ENCODE assay signal across 14 cellular contexts in genomic region chr1:226401407-226402303, GRCh38. TPM values are rescaled to one million over a fixed set of nuclear protein-coding genes. Genes with fewer than 3 reads are reported as not detected.
A peak's percentile ranks its signal among the peaks of the same experiment; 100 is the strongest.
DNase-seq lines count a peak whose midpoint lies in the region; TF ChIP-seq lines count a peak whose summit lies in the region.
"Had no signal": no experiment of that assay in that cellular context is flagged by ENCODE, and none has a peak within 500 bp of the region (broad histone marks: within the 10 kb centered on the region; RNA-seq: fewer than 3 reads in every experiment).

No MANE protein-coding gene starts in this region.

- 89% methylated on average over 9 of the region's 9 CpGs for WGBS in mammary epithelial cell (ENCODE audit: low coverage, missing lambda C conversion rate)
- WGBS in transverse colon (ENCODE audit: low coverage in 1 of 2), 2 donors, result 76 to 80% methylated on average over 5 to 9 of the region's 9 CpGs

- H3K27me3 ChIP-seq in mammary epithelial cell (ENCODE audit: insufficient read depth, low read length) (no peaks in the 10 kb centered on the region), OCI-LY1 (ENCODE audit: insufficient read depth, low read length) (no peaks in the 10 kb centered on the region), transverse colon (no peaks in the 10 kb centered on the region)
- H3K27me3 ChIP-seq: foreskin keratinocyte, pancreas had no signal

- in situ Hi-C loops in mammary epithelial cell (cut with MboI; ENCODE audit: low sequenced_read_pairs in 2 of 2), result no loop called here
- in situ Hi-C loops in transverse colon (cut with MboI; ENCODE audit: low pct_ligation_motif_present in 1 of 4, low pct_unique_long_range_greater_than_20kb in 1 of 4, low sequenced_read_pairs in 3 of 4), result loop anchor here in 3 of 4 donors (25.0 kb wide), 2 partner anchors 211 to 436 kb away; no protein-coding TSS in a partner anchor

- H3K4me1 ChIP-seq in mammary epithelial cell (ENCODE audit: insufficient read depth, low read length) (peaks cover 12% of the 10 kb centered on the region), OCI-LY1 (ENCODE audit: insufficient read depth, low read length, severe bottlenecking) (peaks cover 56% of the 10 kb centered on the region), transverse colon (peaks cover 11 to 61% (median 38%) of the 10 kb centered on the region in 4 donors)
- H3K4me1 ChIP-seq: foreskin keratinocyte had no signal

- no peak for TF ChIP-seq CTCF in MCF 10A (IDR thresholded peaks at IDR 0.05; ENCODE audit: unreplicated experiment)
- TF ChIP-seq CTCF in mammary epithelial cell (conservative IDR thresholded peaks at IDR 0.05 in 1 of 2, IDR thresholded peaks at IDR 0.05 in 1 of 2; ENCODE audit: extremely low read depth in 1 of 2, insufficient read depth in 1 of 2, low read depth in 1 of 2, low read length in 2 of 2), result no peak
- no peak for TF ChIP-seq CTCF in OCI-LY1 (IDR thresholded peaks at IDR 0.05; ENCODE audit: low read length)
- TF ChIP-seq CTCF in transverse colon (IDR thresholded peaks at IDR 0.05), result no peak

- intact Hi-C loops in MCF 10A (cut with micrococcal nuclease) (loop anchor here (10.0 kb wide), 1 partner anchor 337 kb away; the partner anchor contains the start of gene H3-3A), mammary epithelial cell (cut with micrococcal nuclease) (no loop called here), transverse colon (cut with DNase I; ENCODE audit: low total_unique reads) (no loop called here)

- H3K4me3 Mint-ChIP-seq in MCF 10A (ENCODE audit: unreplicated experiment), result no peak overlapping the region
- H3K4me3 Mint-ChIP-seq: central memory CD8-positive, alpha-beta T cell had no signal

- BruUV-seq in MCF 10A (replicated peaks; lab: Mats Ljungman, UMichigan) (no TSS peak), mammary epithelial cell (replicated peaks; lab: Mats Ljungman, UMichigan) (no TSS peak)

- no peaks in the 10 kb centered on the region for H3K27me3 Mint-ChIP-seq in MCF 10A (ENCODE audit: insufficient read depth, unreplicated experiment)
- H3K27me3 Mint-ChIP-seq: central memory CD8-positive, alpha-beta T cell had no signal

- no peaks in the 10 kb centered on the region for H3F3A ChIP-seq in OCI-LY1 (ENCODE audit: insufficient read depth, low read length)

- H3K4me1 Mint-ChIP-seq in MCF 10A (ENCODE audit: insufficient read depth, unreplicated experiment), result peaks cover 33% of the 10 kb centered on the region

- peaks cover 2% of the 10 kb centered on the region for H4K20me1 ChIP-seq in mammary epithelial cell (ENCODE audit: insufficient read depth, low read length)
- no peaks in the 10 kb centered on the region for H4K20me1 ChIP-seq in OCI-LY1 (ENCODE audit: insufficient read depth, low read length)

- dilution Hi-C loops in mammary epithelial cell (cut with HindIII; ENCODE audit: low sequenced_read_pairs), result loop anchor here (5.0 kb wide), 1 partner anchor 39 kb away; no protein-coding TSS in a partner anchor

- DNase-seq in MCF 10A (ENCODE audit: unreplicated experiment), result no peak
- DNase-seq in mammary epithelial cell, result no peak
- DNase-seq in left kidney (ENCODE audit: low read depth, low spot score), result peak; percentile 74
- no peak for DNase-seq in transverse colon
- DNase-seq in midbrain (lab: John Stamatoyannopoulos, UW), result no peak
- DNase-seq in activated CD4-positive, alpha-beta T cell treated with anti-CD3 and anti-CD28 coated beads for 48 hours, result no peak
- DNase-seq in hippocampal formation (lab: John Stamatoyannopoulos, UW), result no peak
- DNase-seq: foreskin keratinocyte, mucosa of descending colon, NCI-H187 treated with DMSO at 0.1 percent for 48 hours, pancreas, PC-3 had no signal

- H3K9me2 ChIP-seq in OCI-LY1 (ENCODE audit: low read depth, low read length), result no peaks in the 10 kb centered on the region

- no peak overlapping the region for H3K4me2 ChIP-seq in mammary epithelial cell (ENCODE audit: insufficient read depth, low read depth, low read length)
- peak overlapping the region; percentile 98; the same call in 1 of the 2 replicates for H3K4me2 ChIP-seq in OCI-LY1 (ENCODE audit: low read length)

- H3K9ac ChIP-seq in mammary epithelial cell (ENCODE audit: insufficient read depth, low read length) (no peak overlapping the region), OCI-LY1 (ENCODE audit: low read length) (peak overlapping the region; percentile 97; the same call in 1 of the 2 replicates)

- H2AFZ ChIP-seq in mammary epithelial cell (ENCODE audit: low read depth, low read length) (no peak overlapping the region), OCI-LY1 (ENCODE audit: low read length) (no peak overlapping the region)

- no peak for TF ChIP-seq POLR2A in transverse colon (IDR thresholded peaks at IDR 0.05)

- H3K36me3 ChIP-seq in mammary epithelial cell (ENCODE audit: insufficient read depth, low read length), result peaks cover 4% of the 10 kb centered on the region
- H3K36me3 ChIP-seq in OCI-LY1 (ENCODE audit: insufficient read depth, low read length), result peaks cover 65% of the 10 kb centered on the region
- H3K36me3 ChIP-seq in transverse colon, result peaks cover 0 to 12% (median 4%) of the 10 kb centered on the region in 4 donors

- CTCF ChIA-PET in MCF 10A (lab: Yijun Ruan, JAX) (interaction anchor here (0.5 to 9.8 kb wide), 8 partner anchors 12 to 338 kb away, joined by 3 to 113 read pairs (median 3); no protein-coding TSS in a partner anchor), mammary epithelial cell (lab: Charles Lee; ENCODE audit: low non-redundant PET) (no interaction called here)

- TF ChIP-seq EP300 in transverse colon (IDR thresholded peaks at IDR 0.05; ENCODE audit: low read depth), result no peak

- H3K27ac ChIP-seq in mammary epithelial cell (ENCODE audit: insufficient read depth, low read depth, low read length) (no peak overlapping the region), OCI-LY1 (ENCODE audit: low read depth, low read length, poor library complexity, severe bottlenecking) (peak overlapping the region; percentile 95), transverse colon (peak overlapping the region; percentile 25 to 67 (median 64))
- H3K27ac ChIP-seq: foreskin keratinocyte had no signal

- POLR2A ChIA-PET in MCF 10A (lab: Yijun Ruan, JAX), result interaction anchor here (0.7 to 1.1 kb wide), 2 partner anchors 10 to 318 kb away, joined by 3 to 4 read pairs; no protein-coding TSS in a partner anchor

- H3K79me2 ChIP-seq in mammary epithelial cell (ENCODE audit: insufficient read depth, low read length), result peaks cover 55% of the 10 kb centered on the region
- H3K79me2 ChIP-seq in OCI-LY1 (ENCODE audit: insufficient read depth, low read length), result peaks cover 84% of the 10 kb centered on the region

- H3K27ac Mint-ChIP-seq in MCF 10A (ENCODE audit: low read depth, unreplicated experiment), result peak overlapping the region; percentile 27

- H3K36me3 Mint-ChIP-seq in MCF 10A (ENCODE audit: insufficient read depth, unreplicated experiment), result peaks cover 63% of the 10 kb centered on the region

- no peak overlapping the region for H3K4me3 ChIP-seq in mammary epithelial cell (replicated peaks in 1 of 3; ENCODE audit: insufficient read depth in 1 of 3, low read depth in 2 of 3, low read length in 3 of 3)
- peak overlapping the region; percentile 95 for H3K4me3 ChIP-seq in OCI-LY1 (ENCODE audit: low read depth, low read length, poor library complexity, severe bottlenecking)
- H3K4me3 ChIP-seq in transverse colon, result no peak overlapping the region
- H3K4me3 ChIP-seq: mucosa of descending colon, pancreas had no signal

- no peaks in the 10 kb centered on the region for H3K9me3 Mint-ChIP-seq in MCF 10A (ENCODE audit: unreplicated experiment)
- H3K9me3 Mint-ChIP-seq: central memory CD8-positive, alpha-beta T cell had no signal

- no peaks in the 10 kb centered on the region for H3K9me3 ChIP-seq in mammary epithelial cell (replicated peaks; ENCODE audit: insufficient read depth, low read length)
- H3K9me3 ChIP-seq in OCI-LY1 (ENCODE audit: low read length), result no peaks in the 10 kb centered on the region
- no peaks in the 10 kb centered on the region for H3K9me3 ChIP-seq in transverse colon
- H3K9me3 ChIP-seq: mucosa of descending colon, pancreas had no signal

RNA-seq across cellular contexts. Expression of gene PARP1, which starts 6.2 kb away (rescaled TPM):
- total RNA-seq in MCF 10A (2022) (192 and 235 TPM in 2 replicates), mammary epithelial cell (10 to 100 TPM; 67.7 to 80.8 TPM), transverse colon (10 to 100 TPM; 23.2 to 74.4 (median 38.0) TPM)
- 99.4 TPM for polyA plus RNA-seq in mammary epithelial cell
- 205 TPM for polyA minus RNA-seq in mammary epithelial cell

Comparison
In these comparisons a context has a peak if more than half of its experiments do, and no peak if none do; other contexts are left out.
1. in situ Hi-C loops: an anchor here in transverse colon (25.0 kb wide); none called in mammary epithelial cell.